Comparison of ENCODE assay signal across 8 cellular contexts in genomic region chr17:7237761-7238417, GRCh38. TPM values are rescaled to one million over a fixed set of nuclear protein-coding genes. Genes with fewer than 3 reads are reported as not detected.
DNase-seq lines count a peak whose midpoint lies in the region; ATAC-seq and TF ChIP-seq lines count a peak whose summit lies in the region.

No MANE protein-coding gene starts in this region.

- ATAC-seq in GM18519 (IDR thresholded peaks at IDR 0.05; ENCODE audit: low FRiP score, unreplicated experiment) = no peak
- ATAC-seq in GM18867 (IDR thresholded peaks at IDR 0.05; ENCODE audit: unreplicated experiment) = no peak

- H3K4me1 Mint-ChIP-seq in chondrocyte (ENCODE audit: low read depth) = peaks cover 64% of the 10 kb centered on the region

- DNase-seq in GM12864 (ENCODE audit: low read depth) = no peak
- DNase-seq in NAMALWA (ENCODE audit: low spot score) = peak; percentile 70
- peak; percentile 84 to 86 for DNase-seq in activated CD4-positive, alpha-beta T cell treated with anti-CD3 and anti-CD28 coated beads for 24 hours (ENCODE audit: low read depth in 2 of 2)
- DNase-seq in chondrocyte (ENCODE audit: low spot score) = no peak
- peak; percentile 84 for DNase-seq in left kidney (ENCODE audit: low read depth, low spot score)
- peak; percentile 85 for DNase-seq in stimulated activated CD4-positive, alpha-beta T cell treated with anti-CD3 and anti-CD28 coated beads, Interleukin-2, amount 100 ng/mL, for 4 hours (ENCODE audit: low read depth)

- no peaks in the 10 kb centered on the region for H3K27me3 Mint-ChIP-seq in chondrocyte (ENCODE audit: low read depth)

- H3K36me3 Mint-ChIP-seq in chondrocyte (ENCODE audit: low read depth) = peaks cover 21% of the 10 kb centered on the region

- H3K4me3 Mint-ChIP-seq in chondrocyte (ENCODE audit: unreplicated experiment) = peak overlapping the region; percentile 93

- no peak for TF ChIP-seq CTCF in GM12864 (IDR thresholded peaks at IDR 0.05; ENCODE audit: low read depth, low read length, missing control alignments)
- TF ChIP-seq CTCF in chondrocyte (IDR thresholded peaks at IDR 0.05) = no peak

- no peaks in the 10 kb centered on the region for H3K9me3 Mint-ChIP-seq in chondrocyte (ENCODE audit: low read depth)

- H3K4me3 ChIP-seq in GM12864 (ENCODE audit: low read depth, low read length) = peak overlapping the region; percentile 95

- H3K27ac Mint-ChIP-seq in chondrocyte (ENCODE audit: unreplicated experiment) = peak overlapping the region; percentile 96

RNA-seq across cellular contexts. Expression of gene PHF23, which starts 1.4 kb away (rescaled TPM):
- 49.5 to 57.8 TPM (median 53.1 TPM) in 3 replicates for total RNA-seq in chondrocyte

RNA-seq across cellular contexts. Expression of gene DVL2, which starts 3.6 kb away (rescaled TPM):
- 58.8 to 65.2 TPM (median 59.5 TPM) in 3 replicates for total RNA-seq in chondrocyte

RNA-seq across cellular contexts. Expression of gene GABARAP, which starts 4.4 kb away (rescaled TPM):
- total RNA-seq in chondrocyte = 449 to 459 TPM (median 455 TPM) in 3 replicates

RNA-seq across cellular contexts. Expression of gene CTDNEP1, which starts 13.6 kb away (rescaled TPM):
- 105 to 118 TPM (median 111 TPM) in 3 replicates for total RNA-seq in chondrocyte

RNA-seq across cellular contexts. Expression of gene ELP5, which starts 14.1 kb away (rescaled TPM):
- total RNA-seq in chondrocyte = 24.9 to 32.7 TPM (median 25.8 TPM) in 3 replicates

Comparison
In these comparisons a context has a peak if more than half of its experiments do, and no peak if none do; other contexts are left out.
1. DNase-seq: peak in NAMALWA (single experiment), activated CD4-positive, alpha-beta T cell treated with anti-CD3 and anti-CD28 coated beads for 24 hours (2 of 2), left kidney (single experiment) and stimulated activated CD4-positive, alpha-beta T cell treated with anti-CD3 and anti-CD28 coated beads, Interleukin-2, amount 100 ng/mL, for 4 hours (single experiment); none in GM12864 (single experiment) and chondrocyte (single experiment).